12 cellular contexts compared by ENCODE assay signal in the genomic region with DNA sequence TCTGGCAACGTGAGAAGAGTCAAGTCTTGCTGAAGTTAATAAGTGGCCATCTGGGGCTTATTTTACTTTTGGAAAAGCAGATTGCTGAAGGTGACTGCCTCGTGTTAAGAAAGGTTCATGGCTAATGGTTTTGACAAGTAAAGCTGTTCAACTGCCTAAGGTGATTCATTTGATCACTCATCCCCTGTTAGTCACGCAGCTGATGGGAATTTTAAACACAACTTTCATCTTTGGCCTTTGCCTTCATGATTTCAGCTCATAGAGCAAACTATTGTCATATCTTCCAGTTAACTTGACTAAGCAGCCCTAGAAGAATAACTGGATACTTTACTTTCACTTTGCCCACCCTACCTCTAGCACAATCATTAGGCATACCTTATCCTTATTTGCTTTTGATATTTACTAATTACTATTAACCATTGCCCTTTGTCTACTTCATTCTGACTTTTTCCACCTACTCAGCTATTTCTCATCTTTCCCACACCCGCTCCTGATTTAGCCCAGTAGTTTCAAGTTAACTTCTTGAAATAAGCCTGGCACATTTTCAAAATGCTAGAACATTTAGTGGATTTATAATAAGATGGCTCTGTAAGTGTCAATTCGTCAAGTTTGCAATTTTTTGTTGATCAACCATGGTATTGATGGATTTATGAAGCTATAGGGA.
DNase-seq lines count a peak whose midpoint lies in the region; ATAC-seq and TF ChIP-seq lines count a peak whose summit lies in the region.
"Had no signal": no experiment of that assay in that cellular context is flagged by ENCODE, and none has a peak within 500 bp of the region (broad histone marks: within the 10 kb centered on the region; RNA-seq: fewer than 3 reads in every experiment).

No MANE protein-coding gene starts in this region.

- peaks cover 9% of the 10 kb centered on the region for H3K4me1 Mint-ChIP-seq in type B pancreatic cell (ENCODE audit: unreplicated experiment)

- DNase-seq in stimulated activated CD4-positive, alpha-beta T cell treated with anti-CD3 and anti-CD28 coated beads, Interleukin-4, amount 100 ng/mL, for 24 hours, result peak; percentile 7
- DNase-seq in stimulated activated CD4-positive, alpha-beta T cell treated with anti-CD3 and anti-CD28 coated beads, Interleukin-4, amount 100 ng/mL, for 1 hour, result no peak
- peak; percentile 30 for DNase-seq in SW480 (ENCODE audit: low spot score)
- peak; percentile 7 for DNase-seq in fibroblast of pulmonary artery (ENCODE audit: low read depth)
- DNase-seq in type B pancreatic cell (ENCODE audit: extremely low spot score, unreplicated experiment), result no peak
- DNase-seq in activated CD4-positive, alpha-beta T cell treated with anti-CD3 and anti-CD28 coated beads, Interleukin-2, amount 50 U/mL, for 48 hours, result no peak
- DNase-seq: activated effector memory CD4-positive, alpha-beta T cell treated with Interleukin-2 at 50 U/mL for 16 hours; NCI-H2107; upper lobe of left lung had no signal

- H3K4me3 ChIP-seq in fibroblast of pulmonary artery (replicated peaks; ENCODE audit: low read depth, low read length), result no peak overlapping the region
- H3K4me3 ChIP-seq: upper lobe of left lung had no signal

- TF ChIP-seq CTCF in fibroblast of pulmonary artery (IDR thresholded peaks at IDR 0.05; ENCODE audit: low read length, missing control alignments), result no peak
- no peak for TF ChIP-seq CTCF in type B pancreatic cell (conservative IDR thresholded peaks at IDR 0.05)

- H3K36me3 Mint-ChIP-seq in type B pancreatic cell, result no peaks in the 10 kb centered on the region
- H3K36me3 Mint-ChIP-seq: CD14-positive monocyte had no signal

- H3K27me3 Mint-ChIP-seq in type B pancreatic cell, result no peaks in the 10 kb centered on the region

- H3K9me3 Mint-ChIP-seq in type B pancreatic cell, result no peaks in the 10 kb centered on the region
- H3K9me3 Mint-ChIP-seq: CD14-positive monocyte had no signal

- ATAC-seq in HG03095 (IDR thresholded peaks at IDR 0.05; ENCODE audit: unreplicated experiment), result no peak
- ATAC-seq in HG03039 (IDR thresholded peaks at IDR 0.05; ENCODE audit: unreplicated experiment), result no peak

- H3K27ac Mint-ChIP-seq in type B pancreatic cell, result peak overlapping the region; percentile 13
- H3K27ac Mint-ChIP-seq: CD14-positive monocyte had no signal

- no peak overlapping the region for H3K4me3 Mint-ChIP-seq in type B pancreatic cell
- H3K4me3 Mint-ChIP-seq: CD14-positive monocyte had no signal

Comparison
In these comparisons a context has a peak if more than half of its experiments do, and no peak if none do; other contexts are left out.
1. DNase-seq: peak in stimulated activated CD4-positive, alpha-beta T cell treated with anti-CD3 and anti-CD28 coated beads, Interleukin-4, amount 100 ng/mL, for 24 hours (single experiment), SW480 (single experiment) and fibroblast of pulmonary artery (single experiment); none in stimulated activated CD4-positive, alpha-beta T cell treated with anti-CD3 and anti-CD28 coated beads, Interleukin-4, amount 100 ng/mL, for 1 hour (single experiment), type B pancreatic cell (single experiment) and activated CD4-positive, alpha-beta T cell treated with anti-CD3 and anti-CD28 coated beads, Interleukin-2, amount 50 U/mL, for 48 hours (0 of 2).